ENCODE assay signal across 18 cellular contexts in the genomic region with DNA sequence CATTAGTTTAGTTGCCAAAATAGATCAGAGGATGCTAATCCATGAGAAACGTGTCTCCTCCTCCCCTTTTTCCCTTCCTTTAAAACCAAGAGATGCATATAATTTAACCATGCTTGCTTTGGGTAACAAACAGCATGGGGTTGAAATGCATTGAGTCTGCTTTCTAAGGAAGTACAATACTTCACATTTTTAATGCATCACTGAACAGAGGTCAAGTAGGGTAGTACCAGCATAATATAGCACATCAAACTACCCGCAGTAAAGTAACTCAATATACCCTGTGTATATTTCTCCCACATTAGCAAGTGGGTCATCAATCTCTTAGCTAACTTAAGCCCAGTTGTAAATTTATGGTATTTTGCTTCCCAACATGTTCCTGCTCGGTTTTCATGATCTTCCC.
DNase-seq lines count a peak whose midpoint lies in the region; ATAC-seq and TF ChIP-seq lines count a peak whose summit lies in the region.
"Had no signal": no experiment of that assay in that cellular context is flagged by ENCODE, and none has a peak within 500 bp of the region (broad histone marks: within the 10 kb centered on the region; RNA-seq: fewer than 3 reads in every experiment).

No MANE protein-coding gene starts in this region.

- H3K9me3 Mint-ChIP-seq in Caco-2 (ENCODE audit: unreplicated experiment): peaks cover 16% of the 10 kb centered on the region
- H3K9me3 Mint-ChIP-seq in nephron progenitor cell: peaks cover 13% of the 10 kb centered on the region
- peaks cover 8 to 11% of the 10 kb centered on the region in 2 donors for H3K9me3 Mint-ChIP-seq in natural killer cell
- H3K9me3 Mint-ChIP-seq: GM23338 had no signal

- H3K27me3 Mint-ChIP-seq in Caco-2 (ENCODE audit: insufficient read depth, unreplicated experiment) (no peaks in the 10 kb centered on the region), nephron progenitor cell (ENCODE audit: low read depth, poor library complexity) (no peaks in the 10 kb centered on the region), natural killer cell (ENCODE audit: low read depth in 2 of 2) (no peaks in the 10 kb centered on the region)

- no TSS peak for BruUV-seq in Caco-2 (replicated peaks; lab: Mats Ljungman, UMichigan)

- no peak overlapping the region for H3K4me3 Mint-ChIP-seq in Caco-2 (ENCODE audit: unreplicated experiment)
- H3K4me3 Mint-ChIP-seq in nephron progenitor cell: peak overlapping the region; percentile 19
- no peak overlapping the region for H3K4me3 Mint-ChIP-seq in natural killer cell
- H3K4me3 Mint-ChIP-seq: GM23338 had no signal

- H3K4me1 ChIP-seq in Caco-2: peaks cover 54% of the 10 kb centered on the region

- CTCF ChIA-PET in Caco-2 (lab: Charles Lee): no interaction called here

- no peaks in the 10 kb centered on the region for H3K9me3 ChIP-seq in Caco-2

- H3K27ac Mint-ChIP-seq in Caco-2 (ENCODE audit: unreplicated experiment) (peak overlapping the region; percentile 89), nephron progenitor cell (peak overlapping the region; percentile 87), natural killer cell (no peak overlapping the region)
- H3K27ac Mint-ChIP-seq: GM23338 had no signal

- no peak for ATAC-seq in HG03571 (IDR thresholded peaks at IDR 0.05; ENCODE audit: unreplicated experiment)
- ATAC-seq in natural killer cell: no peak
- ATAC-seq: GM23338, sciatic nerve, SK-N-SH treated with all-trans-retinoic acid at 6 μM for 48 hours had no signal

- no peaks in the 10 kb centered on the region for H3K27me3 ChIP-seq in Caco-2 (replicated peaks; ENCODE audit: control insufficient read depth, insufficient read depth, low read length)

- H3K4me1 Mint-ChIP-seq in Caco-2 (ENCODE audit: low read depth, unreplicated experiment) (peaks cover 59% of the 10 kb centered on the region), nephron progenitor cell (peaks cover 71% of the 10 kb centered on the region), natural killer cell (no peaks in the 10 kb centered on the region)

- TF ChIP-seq CTCF in Caco-2 (IDR thresholded peaks at IDR 0.05; ENCODE audit: insufficient read depth in 1 of 2, low read depth in 1 of 2, low read length in 1 of 2, severe bottlenecking in 1 of 2, unreplicated experiment in 1 of 2) (no peak), nephron progenitor cell (IDR thresholded peaks at IDR 0.05) (no peak), natural killer cell (IDR thresholded peaks at IDR 0.05) (no peak)

- DNase-seq in Caco-2: no peak
- peak; percentile 47 to 87 (median 77) for DNase-seq in NCI-H1417 (lab: John Stamatoyannopoulos, UW)
- peak; percentile 53 for DNase-seq in NCI-H748 treated with DMSO at 0.1 percent for 48 hours (lab: John Stamatoyannopoulos, UW)
- DNase-seq in nephron progenitor cell: no peak
- DNase-seq in superior temporal gyrus (ENCODE audit: extremely low spot score): no peak
- DNase-seq in ecto neural progenitor cell (ENCODE audit: low spot score): no peak
- no peak for DNase-seq in natural killer cell
- DNase-seq: activated CD4-positive, alpha-beta T cell treated with anti-CD3 and anti-CD28 coated beads for 4 hours; activated gamma-delta T cell; hippocampal formation; KBM-7; kidney glomerular epithelial cell; NCI-H1048; stimulated activated CD4-positive, alpha-beta T cell treated with anti-CD3 and anti-CD28 coated beads, Interleukin-1b, Interleukin-23, amount 100 ng/mL, for 48 hours had no signal

- POLR2A ChIA-PET in Caco-2 (lab: Charles Lee): no interaction called here

- intact Hi-C loops in Caco-2 (cut with micrococcal nuclease; ENCODE audit: unreplicated experiment): loop anchor here (5.0 kb wide), 5 partner anchors 79 to 436 kb away; no protein-coding TSS in a partner anchor
- intact Hi-C loops in natural killer cell (cut with micrococcal nuclease): no loop called here

- H3K36me3 Mint-ChIP-seq in Caco-2 (ENCODE audit: insufficient read depth, unreplicated experiment) (peaks cover 21% of the 10 kb centered on the region), nephron progenitor cell (ENCODE audit: low read depth) (peaks cover 5% of the 10 kb centered on the region), natural killer cell (no peaks in the 10 kb centered on the region)

- H3K36me3 ChIP-seq in Caco-2 (ENCODE audit: control insufficient read depth, insufficient read depth, low read length): no peaks in the 10 kb centered on the region

- no peak overlapping the region for H3K4me3 ChIP-seq in Caco-2 (ENCODE audit: low read depth, low read length)
- H3K4me3 ChIP-seq: GM23338 had no signal

Comparison
In these comparisons a context has a peak if more than half of its experiments do, and no peak if none do; other contexts are left out.
1. DNase-seq: peak in NCI-H1417 (3 of 3) and NCI-H748 treated with DMSO at 0.1 percent for 48 hours (single experiment); none in Caco-2 (0 of 2), nephron progenitor cell (single experiment), superior temporal gyrus (single experiment), ecto neural progenitor cell (single experiment) and natural killer cell (single experiment).
2. H3K27ac Mint-ChIP-seq: peak in Caco-2 (single experiment) and nephron progenitor cell (single experiment); none in natural killer cell (0 of 2).